9 cellular contexts compared by ENCODE assay signal in genomic region chr3:194879991-194880939, GRCh38.
A peak's percentile ranks its signal among the peaks of the same experiment; 100 is the strongest.
DNase-seq lines count a peak whose midpoint lies in the region; ATAC-seq and TF ChIP-seq lines count a peak whose summit lies in the region.
"Had no signal": no experiment of that assay in that cellular context is flagged by ENCODE, and none has a peak within 500 bp of the region (broad histone marks: within the 10 kb centered on the region; RNA-seq: fewer than 3 reads in every experiment).

No MANE protein-coding gene starts in this region.

- no peak for TF ChIP-seq EP300 in transverse colon (IDR thresholded peaks at IDR 0.05; ENCODE audit: low read depth)

- no peak for TF ChIP-seq CTCF in VCaP (conservative IDR thresholded peaks at IDR 0.05)
- TF ChIP-seq CTCF in transverse colon (IDR thresholded peaks at IDR 0.05) = no peak

- DNase-seq in activated CD8-positive, alpha-beta memory T cell treated with anti-CD3 and anti-CD28 coated beads for 24 hours = peak; percentile 48
- DNase-seq in activated CD8-positive, alpha-beta memory T cell treated with anti-CD3 and anti-CD28 coated beads, Interleukin-2, amount 50 U/mL, for 4 hours = no peak
- DNase-seq in left kidney (ENCODE audit: low read depth, low spot score) (peak; percentile 72), transverse colon (peak; percentile 7), amniotic stem cell (lab: John Stamatoyannopoulos, UW) (no peak)
- DNase-seq: activated T-cell treated with anti-CD3 and anti-CD28 coated beads, Interleukin-2, amount 50 U/mL, for 1 hour had no signal

- intact Hi-C loops in transverse colon (cut with DNase I; ENCODE audit: low total_unique reads) = no loop called here

- H3K4me3 ChIP-seq in transverse colon = no peak overlapping the region

- peaks cover 3 to 25% (median 13%) of the 10 kb centered on the region in 4 donors for H3K4me1 ChIP-seq in transverse colon

- H3K27me3 ChIP-seq in transverse colon = no peaks in the 10 kb centered on the region

- H3K36me3 ChIP-seq in transverse colon = no peaks in the 10 kb centered on the region

- ATAC-seq in HG02571 (IDR thresholded peaks at IDR 0.05; ENCODE audit: unreplicated experiment) (no peak), GM21576 (IDR thresholded peaks at IDR 0.05; ENCODE audit: unreplicated experiment) (no peak)

- peaks cover 9% of the 10 kb centered on the region in 2 donors for H3K9me3 ChIP-seq in transverse colon

- H3K27ac ChIP-seq in VCaP (peak overlapping the region; percentile 85), transverse colon (peak overlapping the region in 2 of 4 donors; percentile 12 to 19)

- 46 to 52% methylated on average over 5 to 12 of the region's 12 CpGs for WGBS in transverse colon (ENCODE audit: low coverage in 1 of 2), 2 donors

- in situ Hi-C loops in transverse colon (cut with MboI; ENCODE audit: low pct_ligation_motif_present in 1 of 4, low pct_unique_long_range_greater_than_20kb in 1 of 4, low sequenced_read_pairs in 3 of 4) = no loop called here

- TF ChIP-seq POLR2A in transverse colon (IDR thresholded peaks at IDR 0.05) = no peak

Comparison
In these comparisons a context has a peak if more than half of its experiments do, and no peak if none do; other contexts are left out.
1. DNase-seq: peak in activated CD8-positive, alpha-beta memory T cell treated with anti-CD3 and anti-CD28 coated beads for 24 hours (single experiment), left kidney (single experiment) and transverse colon (single experiment); none in activated CD8-positive, alpha-beta memory T cell treated with anti-CD3 and anti-CD28 coated beads, Interleukin-2, amount 50 U/mL, for 4 hours (single experiment) and amniotic stem cell (single experiment).